In genomic region chr2:20044778-20045177, GRCh38 we compare ENCODE assay signal across 25 cellular contexts. TPM values are rescaled to one million over a fixed set of nuclear protein-coding genes. Genes with fewer than 3 reads are reported as not detected.
"Had no signal": no experiment of that assay in that cellular context is flagged by ENCODE, and none has a peak within 500 bp of the region (broad histone marks: within the 10 kb centered on the region; RNA-seq: fewer than 3 reads in every experiment).

No MANE protein-coding gene starts in this region.

- H3K27ac ChIP-seq: breast epithelium, KMS-11, Peyer's patch, SJSA1 had no signal

- H3K4me3 Mint-ChIP-seq: activated B cell treated with CpG ODN at 0.5 μM for 24 hours; activated CD4-positive, alpha-beta T cell treated with anti-CD3 and anti-CD28 coated beads, Interleukin-2, amount 10 ng/mL, durations not matched to agents 24 days and 14 days; activated CD8-positive, alpha-beta memory T cell treated with anti-CD3 and anti-CD28 coated beads, Interleukin-2, amount 10 ng/mL, durations not matched to agents 7 days and 5 days; activated naive CD4-positive, alpha-beta T cell treated with anti-CD3 and anti-CD28 coated beads, Interleukin-2, amount 50 U/mL, for 24 hours; activated T-cell treated with anti-CD3 and anti-CD28 coated beads, Interleukin-2, amount 50 U/mL, for 24 hours; activated T-helper 1 cell treated with anti-CD3 and anti-CD28 coated beads, Interleukin-12 subunit alpha, Interleukin-12 subunit beta, Interleukin-2, Interleukin-4 antibody, amounts not matched to agents 30 ng/mL and 10 ng/mL and 1 ng/mL, durations not matched to agents 14 hours and 24 hours and 36 hours; T-helper 1 cell treated with Interleukin-12 subunit alpha and Interleukin-12 subunit beta and Interleukin-4 antibody, amounts not matched to agents 30 μg/mL and 1 μg/mL, for 36 hours had no signal

- H3K27ac Mint-ChIP-seq: activated B cell treated with CpG ODN at 0.5 μM for 24 hours; activated CD4-positive, alpha-beta T cell treated with anti-CD3 and anti-CD28 coated beads, Interleukin-2, amount 10 ng/mL, durations not matched to agents 24 days and 14 days; activated CD8-positive, alpha-beta memory T cell treated with anti-CD3 and anti-CD28 coated beads, Interleukin-2, amount 10 ng/mL, durations not matched to agents 7 days and 5 days; activated naive CD4-positive, alpha-beta T cell treated with anti-CD3 and anti-CD28 coated beads, Interleukin-2, amount 50 U/mL, for 24 hours; activated T-cell treated with anti-CD3 and anti-CD28 coated beads, Interleukin-2, amount 50 U/mL, for 24 hours; activated T-helper 1 cell treated with anti-CD3 and anti-CD28 coated beads, Interleukin-12 subunit alpha, Interleukin-12 subunit beta, Interleukin-2, Interleukin-4 antibody, amounts not matched to agents 30 ng/mL and 10 ng/mL and 1 ng/mL, durations not matched to agents 14 hours and 24 hours and 36 hours; T-helper 1 cell treated with Interleukin-12 subunit alpha and Interleukin-12 subunit beta and Interleukin-4 antibody, amounts not matched to agents 30 μg/mL and 1 μg/mL, for 36 hours had no signal

- H3K9ac ChIP-seq: KMS-11 had no signal

- H3K27me3 Mint-ChIP-seq: activated B cell treated with CpG ODN at 0.5 μM for 24 hours; activated CD4-positive, alpha-beta T cell treated with anti-CD3 and anti-CD28 coated beads, Interleukin-2, amount 10 ng/mL, durations not matched to agents 24 days and 14 days; activated CD8-positive, alpha-beta memory T cell treated with anti-CD3 and anti-CD28 coated beads, Interleukin-2, amount 10 ng/mL, durations not matched to agents 7 days and 5 days; activated naive CD4-positive, alpha-beta T cell treated with anti-CD3 and anti-CD28 coated beads, Interleukin-2, amount 50 U/mL, for 24 hours; activated T-cell treated with anti-CD3 and anti-CD28 coated beads, Interleukin-2, amount 50 U/mL, for 24 hours had no signal

- ATAC-seq: activated CD8-positive, alpha-beta memory T cell treated with anti-CD3 and anti-CD28 coated beads, Interleukin-2, amount 10 ng/mL, durations not matched to agents 7 days and 5 days had no signal

- DNase-seq: activated B cell treated with CpG ODN at 0.5 μM for 24 hours; activated CD4-positive, alpha-beta T cell treated with anti-CD3 and anti-CD28 coated beads for 1 hour; activated CD4-positive, alpha-beta T cell treated with anti-CD3 and anti-CD28 coated beads, Interleukin-2, amount 10 ng/mL, durations not matched to agents 24 days and 14 days; activated CD4-positive, alpha-beta T cell treated with anti-CD3 and anti-CD28 coated beads, Interleukin-2, amount 50 U/mL, for 48 hours; activated CD8-positive, alpha-beta memory T cell treated with anti-CD3 and anti-CD28 coated beads, Interleukin-2, amount 10 ng/mL, durations not matched to agents 7 days and 5 days; activated effector memory CD4-positive, alpha-beta T cell treated with Interleukin-2 at 50 U/mL for 16 hours; activated naive CD4-positive, alpha-beta T cell; activated T-cell treated with anti-CD3 and anti-CD28 coated beads, Interleukin-2, amount 50 U/mL, for 24 hours; aorta; central memory CD4-positive, alpha-beta T cell; MG63; NCI-H1105; NCI-H1436; NCI-H187; NCI-H2081; NCI-H510A treated with DMSO at 0.1 percent for 48 hours; NCI-H69; Peyer's patch; SHP77 had no signal

- H3K4me2 ChIP-seq: KMS-11 had no signal

- H3K4me3 ChIP-seq: breast epithelium, MG63, Peyer's patch, SJSA1 had no signal

- H3K27me3 ChIP-seq: breast epithelium, MG63, Peyer's patch, SJSA1 had no signal

- H3K9me3 ChIP-seq: breast epithelium, MG63, Peyer's patch, SJSA1 had no signal

- H3K36me3 ChIP-seq: breast epithelium had no signal

- H3K9me3 Mint-ChIP-seq: activated B cell treated with CpG ODN at 0.5 μM for 24 hours; activated CD4-positive, alpha-beta T cell treated with anti-CD3 and anti-CD28 coated beads, Interleukin-2, amount 10 ng/mL, durations not matched to agents 24 days and 14 days; activated naive CD4-positive, alpha-beta T cell treated with anti-CD3 and anti-CD28 coated beads, Interleukin-2, amount 50 U/mL, for 24 hours; activated T-cell treated with anti-CD3 and anti-CD28 coated beads, Interleukin-2, amount 50 U/mL, for 24 hours; activated T-helper 1 cell treated with anti-CD3 and anti-CD28 coated beads, Interleukin-12 subunit alpha, Interleukin-12 subunit beta, Interleukin-2, Interleukin-4 antibody, amounts not matched to agents 30 ng/mL and 10 ng/mL and 1 ng/mL, durations not matched to agents 14 hours and 24 hours and 36 hours; T-helper 1 cell treated with Interleukin-12 subunit alpha and Interleukin-12 subunit beta and Interleukin-4 antibody, amounts not matched to agents 30 μg/mL and 1 μg/mL, for 36 hours had no signal

RNA-seq across cellular contexts. Expression of gene MATN3, which starts 32.3 kb away (rescaled TPM):
- total RNA-seq: activated B cell treated with CpG ODN at 0.5 μM for 24 hours; activated CD4-positive, alpha-beta T cell treated with anti-CD3 and anti-CD28 coated beads, Interleukin-2, amount 10 ng/mL, durations not matched to agents 24 days and 14 days; activated CD8-positive, alpha-beta memory T cell treated with anti-CD3 and anti-CD28 coated beads, Interleukin-2, amount 10 ng/mL, durations not matched to agents 7 days and 5 days; activated T-helper 1 cell treated with anti-CD3 and anti-CD28 coated beads, Interleukin-12 subunit alpha, Interleukin-12 subunit beta, Interleukin-2, Interleukin-4 antibody, amounts not matched to agents 30 ng/mL and 10 ng/mL and 1 ng/mL, durations not matched to agents 14 hours and 24 hours and 36 hours had no signal
